ENCODE assay signal across 8 cellular contexts in the genomic region with DNA sequence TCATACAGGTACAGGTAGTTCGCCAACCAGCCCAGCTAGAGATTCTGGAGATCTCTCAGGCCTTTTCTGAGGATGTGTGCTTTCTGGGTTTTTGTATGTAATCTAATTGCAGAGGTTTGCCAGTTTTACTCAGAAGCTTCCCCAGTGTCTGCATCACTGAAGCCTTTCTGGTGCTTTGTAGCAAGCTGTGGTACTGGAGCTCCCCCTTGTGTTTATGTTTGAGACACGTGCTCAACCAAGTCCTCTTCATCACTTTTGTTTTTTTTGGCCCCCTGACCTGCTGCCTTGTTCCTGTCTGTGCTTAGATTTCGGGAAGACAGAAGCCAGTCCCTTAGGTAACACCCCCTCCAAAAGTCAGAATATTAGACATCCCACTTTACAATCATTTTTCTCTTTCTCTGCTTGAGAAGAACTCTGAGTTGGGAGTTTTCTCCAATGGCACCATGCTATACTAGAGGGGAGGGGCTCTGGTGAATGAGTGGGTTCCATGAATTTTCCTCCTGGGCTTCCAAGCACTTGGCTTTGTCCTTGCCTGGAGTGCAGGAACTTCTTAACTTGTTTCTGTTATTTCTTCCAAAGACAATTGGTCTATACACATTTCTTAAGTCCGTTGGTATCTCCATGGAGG.
DNase-seq lines count a peak whose midpoint lies in the region; ATAC-seq and TF ChIP-seq lines count a peak whose summit lies in the region.

No MANE protein-coding gene starts in this region.

- H3K27ac ChIP-seq in breast epithelium, result no peak overlapping the region
- no peak overlapping the region for H3K27ac ChIP-seq in vagina

- no peaks in the 10 kb centered on the region for H3K4me1 ChIP-seq in breast epithelium
- H3K4me1 ChIP-seq in vagina, result no peaks in the 10 kb centered on the region

- DNase-seq in NCI-H1436 (lab: John Stamatoyannopoulos, UW) (peak; percentile 44), NCI-H1436 treated with DMSO at 0.1 percent for 48 hours (lab: John Stamatoyannopoulos, UW) (no peak), HS-27A (ENCODE audit: low read depth) (peak; percentile 39), NOMO-1 treated with DMSO at 0.1 percent for 48 hours (lab: John Stamatoyannopoulos, UW; ENCODE audit: unreplicated experiment) (peak; percentile 71), breast epithelium (ENCODE audit: low spot score in 2 of 2) (no peak), left colon (peak; percentile 23 to 32), vagina (ENCODE audit: extremely low spot score in 2 of 2) (no peak)

- H3K36me3 ChIP-seq in breast epithelium (no peaks in the 10 kb centered on the region), vagina (no peaks in the 10 kb centered on the region)

- no peak overlapping the region for H3K4me3 ChIP-seq in breast epithelium
- no peak overlapping the region for H3K4me3 ChIP-seq in vagina

- TF ChIP-seq CTCF in breast epithelium (IDR thresholded peaks at IDR 0.05) (peak in 2 of 3 donors; percentile 15 to 34), vagina (IDR thresholded peaks at IDR 0.05) (peak in 2 of 3 experiments; percentile 33 to 40)

- ATAC-seq in GM21423 (IDR thresholded peaks at IDR 0.05; ENCODE audit: unreplicated experiment) (peak; percentile 76), left colon (peak; percentile 56)

- H3K27me3 ChIP-seq in breast epithelium (no peaks in the 10 kb centered on the region), vagina (no peaks in the 10 kb centered on the region)

- intact Hi-C loops in breast epithelium (cut with DNase I; ENCODE audit: low total_unique reads), result loop anchor here (10.0 kb wide), 1 partner anchor 460 kb away; no protein-coding TSS in a partner anchor
- intact Hi-C loops in left colon (cut with DNase I, micrococcal nuclease), result no loop called here
- intact Hi-C loops in vagina (cut with DNase I), result loop anchor here (10.0 kb wide), 1 partner anchor 690 kb away; no protein-coding TSS in a partner anchor

- peaks cover 0 to 21% of the 10 kb centered on the region in 2 donors for H3K9me3 ChIP-seq in breast epithelium
- no peaks in the 10 kb centered on the region for H3K9me3 ChIP-seq in vagina

- TF ChIP-seq POLR2A in breast epithelium (IDR thresholded peaks at IDR 0.05), result no peak
- no peak for TF ChIP-seq POLR2A in vagina (IDR thresholded peaks at IDR 0.05)

Comparison
In these comparisons a context has a peak if more than half of its experiments do, and no peak if none do; other contexts are left out.
1. DNase-seq: peak in NCI-H1436 (single experiment), HS-27A (single experiment), NOMO-1 treated with DMSO at 0.1 percent for 48 hours (single experiment) and left colon (2 of 2); none in NCI-H1436 treated with DMSO at 0.1 percent for 48 hours (single experiment), breast epithelium (0 of 2) and vagina (0 of 2).
2. intact Hi-C loops: an anchor here in breast epithelium (10.0 kb wide) and vagina (10.0 kb wide); none called in left colon.